ENCODE assay signal across 9 cellular contexts in the genomic region with DNA sequence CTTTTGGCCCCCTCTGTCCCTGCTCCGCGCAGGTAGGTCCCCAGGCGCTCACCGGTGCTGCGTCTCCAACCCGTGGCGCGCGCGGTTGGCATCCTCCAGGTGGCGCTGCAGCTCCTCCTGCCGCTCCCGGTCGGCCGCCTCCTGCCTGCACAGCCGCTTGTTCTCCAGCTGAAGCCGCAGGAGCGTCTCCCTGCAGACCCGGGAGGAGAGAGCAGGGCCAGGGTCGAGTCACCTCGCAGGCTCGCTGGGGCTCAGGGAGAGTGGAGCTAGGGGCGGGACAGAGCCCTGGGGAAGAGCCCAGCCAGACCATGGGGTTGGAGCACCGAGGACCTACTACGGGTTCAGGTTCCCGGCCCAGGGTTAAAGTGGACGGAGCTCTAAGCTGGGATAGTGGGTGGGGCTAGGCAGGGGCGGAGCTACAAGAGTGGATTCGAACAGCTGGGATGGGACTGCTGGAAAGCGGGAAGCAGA. TPM values are rescaled to one million over a fixed set of nuclear protein-coding genes. Genes with fewer than 3 reads are reported as not detected.
A peak's percentile ranks its signal among the peaks of the same experiment; 100 is the strongest.
DNase-seq lines count a peak whose midpoint lies in the region; ATAC-seq, FAIRE-seq and TF ChIP-seq lines count a peak whose summit lies in the region.
"Had no signal": no experiment of that assay in that cellular context is flagged by ENCODE, and none has a peak within 500 bp of the region (broad histone marks: within the 10 kb centered on the region; RNA-seq: fewer than 3 reads in every experiment).

No MANE protein-coding gene starts in this region.

- H3K4me3 ChIP-seq in BJ (ENCODE audit: low read depth, low read length) (peak overlapping the region; percentile 49), astrocyte of the spinal cord (ENCODE audit: low read depth, low read length) (peak overlapping the region; percentile 44), iPS-11a (ENCODE audit: low read depth, low read length) (peak overlapping the region; percentile 30), smooth muscle cell (peak overlapping the region; percentile 58)

- H3K79me2 ChIP-seq in smooth muscle cell (ENCODE audit: low read depth) = no peaks in the 10 kb centered on the region

- no peak overlapping the region for H3K9ac ChIP-seq in smooth muscle cell (ENCODE audit: low read depth)

- H2AFZ ChIP-seq in smooth muscle cell (ENCODE audit: low read depth) = no peak overlapping the region

- TF ChIP-seq CTCF in BJ (IDR thresholded peaks at IDR 0.05; ENCODE audit: insufficient read depth, low read depth, low read length) (peak; percentile 88), astrocyte of the spinal cord (IDR thresholded peaks at IDR 0.05; ENCODE audit: low read depth, low read length) (peak; percentile 82), smooth muscle cell (IDR thresholded peaks at IDR 0.05; ENCODE audit: borderline replicate concordance, insufficient read depth, poor library complexity, severe bottlenecking) (peak; percentile 62)

- H3K9me3 ChIP-seq in smooth muscle cell (replicated peaks; ENCODE audit: low read depth) = no peaks in the 10 kb centered on the region

- H4K20me1 ChIP-seq in smooth muscle cell (ENCODE audit: low read depth) = no peaks in the 10 kb centered on the region

- CTCF ChIA-PET in BJ (lab: Yijun Ruan, JAX) = interaction anchor here (0.6 to 28.6 kb wide), 31 partner anchors 8 to 202 kb away, joined by 3 to 874 read pairs (median 4); partner anchors contain the start of genes BEST2, DNASE2, FBXW9 and GET3

- no peak for ATAC-seq in HG02973 (IDR thresholded peaks at IDR 0.05; ENCODE audit: unreplicated experiment)

- peak overlapping the region; percentile 80 for H3K4me2 ChIP-seq in smooth muscle cell

- no peak for DNase-seq in BJ (ENCODE audit: low read depth)
- DNase-seq in H54 (ENCODE audit: insufficient read length, low spot score) = peak; percentile 90
- peak; percentile 89 for DNase-seq in RKO (ENCODE audit: low spot score)
- DNase-seq in astrocyte of the spinal cord (ENCODE audit: low read depth, low spot score) = peak; percentile 82
- DNase-seq in smooth muscle cell (lab: John Stamatoyannopoulos, UW; ENCODE audit: unreplicated experiment) = peak; percentile 33
- DNase-seq in HK-2 (ENCODE audit: unreplicated experiment) = no peak

- H3K36me3 ChIP-seq in BJ (ENCODE audit: control insufficient read depth, insufficient read depth, low read length) = peaks cover 6% of the 10 kb centered on the region
- no peaks in the 10 kb centered on the region for H3K36me3 ChIP-seq in smooth muscle cell (ENCODE audit: low read depth)

- TF ChIP-seq POLR2A in H54 (IDR thresholded peaks at IDR 0.05; ENCODE audit: low read depth, low read length) = no peak

- POLR2A ChIA-PET in BJ (lab: Charles Lee) = interaction anchor here (0.6 to 1.2 kb wide), 3 partner anchors 26 to 30 kb away, joined by 3 to 5 read pairs (median 3); partner anchors contain the start of gene JUNB

- H3K27ac ChIP-seq in smooth muscle cell (ENCODE audit: low read depth) = no peak overlapping the region

- no peaks in the 10 kb centered on the region for H3K27me3 ChIP-seq in BJ (ENCODE audit: control insufficient read depth, insufficient read depth, low read length)
- no peaks in the 10 kb centered on the region for H3K27me3 ChIP-seq in smooth muscle cell (ENCODE audit: low read depth)

- FAIRE-seq in H54 (lab: Jason Lieb, UNC) = no peak

- peaks cover 6% of the 10 kb centered on the region for H3K4me1 ChIP-seq in smooth muscle cell (ENCODE audit: low read depth)

- WGBS in smooth muscle cell (ENCODE audit: low lambda C conversion rate) = 52% methylated on average over 26 of the region's 30 CpGs

- in situ Hi-C loops in astrocyte of the spinal cord (cut with HindIII; ENCODE audit: low sequenced_read_pairs) = no loop called here

- H3F3A ChIP-seq in smooth muscle cell (ENCODE audit: low read depth) = no peaks in the 10 kb centered on the region

RNA-seq across cellular contexts. Expression of gene HOOK2, which starts 9.3 kb away (rescaled TPM):
- 6.3 and 10.4 TPM in 2 replicates for polyA plus RNA-seq in BJ (2011; rRNA removed)
- 7.0 and 8.1 TPM in 2 replicates for polyA minus RNA-seq in BJ (2011; rRNA and poly(A)+ RNA removed)
- total RNA-seq in smooth muscle cell = 16.7 and 20.5 TPM in 2 replicates
- 14.6 and 48.3 TPM in 2 replicates for polyA plus RNA-seq in smooth muscle cell

RNA-seq across cellular contexts. Expression of gene BEST2, which starts 14.5 kb away (rescaled TPM):
- polyA plus RNA-seq in BJ (2011; rRNA removed) (not detected in 2 replicates), smooth muscle cell (0.30 TPM in 1 of 2 replicates, not detected in the other)
- polyA minus RNA-seq in BJ (2011; rRNA and poly(A)+ RNA removed) = not detected in 2 replicates
- not detected in 2 replicates for total RNA-seq in smooth muscle cell
- total RNA-seq: urinary bladder had no signal
- polyA plus RNA-seq: urinary bladder had no signal

RNA-seq across cellular contexts. Expression of gene JUNB, which starts 25.2 kb away (rescaled TPM):
- polyA plus RNA-seq in BJ (2011; rRNA removed) (36.8 and 49.4 TPM in 2 replicates), smooth muscle cell (1,281 and 1,575 TPM in 2 replicates)
- 15.3 and 17.3 TPM in 2 replicates for polyA minus RNA-seq in BJ (2011; rRNA and poly(A)+ RNA removed)
- 687 and 756 TPM in 2 replicates for total RNA-seq in smooth muscle cell

RNA-seq across cellular contexts. Expression of gene GET3, which starts 28.8 kb away (rescaled TPM):
- 163 and 250 TPM in 2 replicates for polyA plus RNA-seq in BJ (2011; rRNA removed)
- polyA minus RNA-seq in BJ (2011; rRNA and poly(A)+ RNA removed) = 47.3 and 112 TPM in 2 replicates
- 46.8 and 51.4 TPM in 2 replicates for total RNA-seq in smooth muscle cell
- polyA plus RNA-seq in smooth muscle cell = 99.6 and 106 TPM in 2 replicates

RNA-seq across cellular contexts. Expression of gene TRIR, which starts 31.6 kb away (rescaled TPM):
- polyA plus RNA-seq in BJ (2011; rRNA removed) (161 and 181 TPM in 2 replicates), smooth muscle cell (191 and 212 TPM in 2 replicates)
- 16.9 and 36.4 TPM in 2 replicates for polyA minus RNA-seq in BJ (2011; rRNA and poly(A)+ RNA removed)
- 156 and 171 TPM in 2 replicates for total RNA-seq in smooth muscle cell

Comparison
In these comparisons a context has a peak if more than half of its experiments do, and no peak if none do; other contexts are left out.
1. DNase-seq: peak in H54 (single experiment), RKO (single experiment), astrocyte of the spinal cord (single experiment) and smooth muscle cell (single experiment); none in BJ (single experiment) and HK-2 (single experiment).
2. RNA of gene JUNB, which starts 25.2 kb away (polyA plus RNA-seq): 1,281 to 1,575 TPM in smooth muscle cell; 36.8 to 49.4 TPM in BJ; every median in the first group is over 10 times any median in the second.
3. Peak in every context shown above with its lines, with median percentiles within 50 percentile points of each other: H3K4me3 ChIP-seq and CTCF ChIP-seq.